In the genomic region with DNA sequence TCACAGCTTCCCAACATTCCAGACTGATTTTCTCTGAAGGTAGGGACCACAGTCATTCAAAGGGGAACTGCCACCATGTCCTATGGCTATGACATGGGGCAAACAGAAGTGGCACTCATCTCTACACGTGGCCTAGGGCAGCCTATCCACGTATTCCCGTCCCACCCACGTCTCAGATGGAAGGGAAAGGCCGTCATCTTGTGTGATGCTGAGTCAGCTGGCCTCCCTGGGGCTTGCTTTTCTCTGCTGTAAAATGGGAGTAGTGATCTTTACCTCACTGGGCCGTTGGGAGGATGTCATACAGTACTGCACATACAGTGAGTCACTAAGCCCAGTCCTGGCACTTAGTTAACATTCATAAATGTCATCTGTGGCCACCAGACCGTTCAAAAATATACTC, we compare ENCODE assay signal across 10 cellular contexts.
DNase-seq lines count a peak whose midpoint lies in the region; ATAC-seq and TF ChIP-seq lines count a peak whose summit lies in the region.
"Had no signal": no experiment of that assay in that cellular context is flagged by ENCODE, and none has a peak within 500 bp of the region (broad histone marks: within the 10 kb centered on the region; RNA-seq: fewer than 3 reads in every experiment).

No MANE protein-coding gene starts in this region.

- H3K27me3 ChIP-seq in KMS-11 (ENCODE audit: insufficient read depth, low read depth): no peaks in the 10 kb centered on the region

- H3K36me3 Mint-ChIP-seq in stimulated activated naive CD8-positive, alpha-beta T cell treated with anti-CD3 and anti-CD28 coated beads, Interleukin-15, Interleukin-2, amounts not matched to agents 100 ng/mL and 50 ng/mL, for 24 hours (ENCODE audit: low read depth): peaks cover 22% of the 10 kb centered on the region
- H3K36me3 Mint-ChIP-seq: type B pancreatic cell had no signal

- peak overlapping the region; percentile 72; the same call in 1 of the 2 replicates for H3K27ac ChIP-seq in KMS-11

- intact Hi-C loops in posterior vena cava (cut with DNase I): no loop called here

- H3K79me2 ChIP-seq in KMS-11 (ENCODE audit: insufficient read depth, low read depth): peaks cover 98% of the 10 kb centered on the region

- H3K4me1 ChIP-seq in KMS-11 (ENCODE audit: low read depth, poor library complexity, severe bottlenecking): peaks cover 55% of the 10 kb centered on the region

- H3K9ac ChIP-seq in KMS-11: no peak overlapping the region

- DNase-seq in activated CD8-positive, alpha-beta memory T cell treated with anti-CD3 and anti-CD28 coated beads, Interleukin-2, amount 50 U/mL, for 48 hours: peak; percentile 77
- peak; percentile 57 for DNase-seq in kidney tubule cell (ENCODE audit: low spot score)
- DNase-seq in posterior vena cava (ENCODE audit: low spot score): no peak
- DNase-seq: left cardiac atrium had no signal

- peak overlapping the region; percentile 72 for H3K4me3 Mint-ChIP-seq in stimulated activated naive CD8-positive, alpha-beta T cell treated with anti-CD3 and anti-CD28 coated beads, Interleukin-15, Interleukin-2, amounts not matched to agents 100 ng/mL and 50 ng/mL, for 24 hours
- H3K4me3 Mint-ChIP-seq: type B pancreatic cell had no signal

- no peak overlapping the region for H2AFZ ChIP-seq in KMS-11 (ENCODE audit: low read depth)

- no peak overlapping the region; the same call in 1 of the 2 replicates for H3K4me2 ChIP-seq in KMS-11

- no peaks in the 10 kb centered on the region for H3K9me3 Mint-ChIP-seq in stimulated activated naive CD8-positive, alpha-beta T cell treated with anti-CD3 and anti-CD28 coated beads, Interleukin-15, Interleukin-2, amounts not matched to agents 100 ng/mL and 50 ng/mL, for 24 hours
- H3K9me3 Mint-ChIP-seq: type B pancreatic cell had no signal

- H3K27me3 Mint-ChIP-seq in stimulated activated naive CD8-positive, alpha-beta T cell treated with anti-CD3 and anti-CD28 coated beads, Interleukin-15, Interleukin-2, amounts not matched to agents 100 ng/mL and 50 ng/mL, for 24 hours: no peaks in the 10 kb centered on the region
- H3K27me3 Mint-ChIP-seq: type B pancreatic cell had no signal

- no peaks in the 10 kb centered on the region; the same call in 1 of the 2 replicates for H3K36me3 ChIP-seq in KMS-11 (ENCODE audit: insufficient read depth)

- peaks cover 95% of the 10 kb centered on the region for H3K4me1 Mint-ChIP-seq in stimulated activated naive CD8-positive, alpha-beta T cell treated with anti-CD3 and anti-CD28 coated beads, Interleukin-15, Interleukin-2, amounts not matched to agents 100 ng/mL and 50 ng/mL, for 24 hours (ENCODE audit: low read depth)

- ATAC-seq in GM18867 (IDR thresholded peaks at IDR 0.05; ENCODE audit: unreplicated experiment) (no peak), GM19455 (IDR thresholded peaks at IDR 0.05; ENCODE audit: unreplicated experiment) (no peak), GM21786 (IDR thresholded peaks at IDR 0.05; ENCODE audit: unreplicated experiment) (no peak)

- H3K27ac Mint-ChIP-seq in stimulated activated naive CD8-positive, alpha-beta T cell treated with anti-CD3 and anti-CD28 coated beads, Interleukin-15, Interleukin-2, amounts not matched to agents 100 ng/mL and 50 ng/mL, for 24 hours: peak overlapping the region; percentile 97
- H3K27ac Mint-ChIP-seq: type B pancreatic cell had no signal

- H3K4me3 ChIP-seq in KMS-11 (IDR thresholded peaks at IDR 0.05; ENCODE audit: insufficient read depth, low read depth, low read length): no peak overlapping the region

- no peak for TF ChIP-seq CTCF in KMS-11 (conservative IDR thresholded peaks at IDR 0.05; ENCODE audit: low read depth, low read length)

- peaks cover 18% of the 10 kb centered on the region for H4K20me1 ChIP-seq in KMS-11 (ENCODE audit: insufficient read depth)
